Comparison of ENCODE assay signal across 8 cellular contexts in genomic region chr17:69335018-69335417, GRCh38.
DNase-seq lines count a peak whose midpoint lies in the region; ATAC-seq lines count a peak whose summit lies in the region.

No MANE protein-coding gene starts in this region.

- DNase-seq in SHP77 treated with DMSO at 0.1 percent for 48 hours (lab: John Stamatoyannopoulos, UW) (peak; percentile 4), SHP77 (lab: John Stamatoyannopoulos, UW) (no peak), MV-4-11 (lab: John Stamatoyannopoulos, UW) (peak; percentile 60), dedifferentiated amniotic fluid mesenchymal stem cell (ENCODE audit: extremely low spot score) (peak; percentile 68), pons (ENCODE audit: low spot score) (peak; percentile 50), NCI-H2227 (lab: John Stamatoyannopoulos, UW; ENCODE audit: unreplicated experiment) (no peak), GF-D8 (lab: John Stamatoyannopoulos, UW) (no peak)

- no peak for ATAC-seq in GM18873 (IDR thresholded peaks at IDR 0.05; ENCODE audit: low FRiP score, unreplicated experiment)

Comparison
In these comparisons a context has a peak if more than half of its experiments do, and no peak if none do; other contexts are left out.
1. DNase-seq: peak in SHP77 treated with DMSO at 0.1 percent for 48 hours (single experiment), MV-4-11 (single experiment), dedifferentiated amniotic fluid mesenchymal stem cell (single experiment) and pons (single experiment); none in SHP77 (0 of 2), NCI-H2227 (single experiment) and GF-D8 (single experiment).